ENCODE assay signal across 29 cellular contexts in the genomic region with DNA sequence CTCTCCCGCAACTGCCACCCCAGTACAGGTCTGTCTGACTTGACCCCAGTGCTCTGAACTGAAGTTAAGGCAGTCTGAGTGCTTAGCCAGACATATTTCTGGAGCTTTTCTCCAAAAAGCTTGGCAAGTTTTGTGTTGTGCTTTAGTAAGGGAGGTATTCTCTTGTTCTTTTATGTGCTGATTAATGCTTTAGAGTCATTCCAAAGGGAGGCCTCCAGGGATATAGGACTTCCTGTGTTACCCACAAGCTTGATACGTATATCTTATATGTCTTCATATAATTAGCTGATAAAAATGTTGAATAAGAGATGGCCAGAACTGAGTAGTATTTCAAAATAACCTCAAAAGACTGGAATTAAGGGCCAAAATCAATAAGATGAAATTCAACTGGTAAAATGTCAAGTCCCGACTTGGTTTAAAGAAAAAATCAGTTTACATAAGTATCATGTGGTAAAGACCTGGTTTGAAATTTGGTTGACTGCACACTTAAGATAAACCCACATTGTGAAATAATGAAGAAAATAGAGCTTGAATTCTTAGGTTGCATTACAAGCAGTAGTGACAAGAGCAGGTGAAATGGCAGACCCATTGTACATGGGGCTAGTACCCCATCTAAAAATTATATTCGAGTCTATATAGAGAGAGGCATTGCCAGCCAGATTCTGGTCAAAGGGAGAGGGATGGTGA.
DNase-seq lines count a peak whose midpoint lies in the region; TF ChIP-seq lines count a peak whose summit lies in the region.
"Had no signal": no experiment of that assay in that cellular context is flagged by ENCODE, and none has a peak within 500 bp of the region (broad histone marks: within the 10 kb centered on the region; RNA-seq: fewer than 3 reads in every experiment).

No MANE protein-coding gene starts in this region.

- peaks cover 0 to 6% (median 0%) of the 10 kb centered on the region in 4 donors for H3K4me1 ChIP-seq in tibial nerve
- H3K4me1 ChIP-seq: left lung, prostate gland, upper lobe of right lung had no signal

- peak; percentile 58 for DNase-seq in NCI-H226
- peak; percentile 50 for DNase-seq in astrocyte of the spinal cord (ENCODE audit: low read depth, low spot score)
- DNase-seq in fibroblast of mammary gland (ENCODE audit: low read depth) = peak; percentile 62
- DNase-seq in osteocyte (ENCODE audit: extremely low spot score, unreplicated experiment) = no peak
- DNase-seq in activated CD4-positive, alpha-beta T cell treated with anti-CD3 and anti-CD28 coated beads for 48 hours = no peak
- no peak for DNase-seq in activated CD8-positive, alpha-beta memory T cell treated with anti-CD3 and anti-CD28 coated beads, Interleukin-2, amount 50 U/mL, for 48 hours
- no peak for DNase-seq in tibial nerve (ENCODE audit: low spot score in 2 of 2)
- no peak for DNase-seq in type B pancreatic cell (ENCODE audit: extremely low spot score, unreplicated experiment)
- DNase-seq: activated B cell treated with CpG ODN at 0.5 μM for 24 hours; activated naive CD4-positive, alpha-beta T cell; activated T-cell treated with anti-CD3 and anti-CD28 coated beads, Interleukin-2, amount 50 U/mL, for 4 hours; DMS79; effector memory CD8-positive, alpha-beta T cell; GF-D8; GM23248; left lung; MM.1S; NCI-H1105 treated with DMSO at 0.1 percent for 48 hours; NCI-H187 treated with DMSO at 0.1 percent for 48 hours; NCI-H2171; NCI-H510A; RPMI8226; T-helper 1 cell; upper lobe of right lung had no signal

- peaks cover 12% of the 10 kb centered on the region for H3K4me1 Mint-ChIP-seq in osteocyte (ENCODE audit: unreplicated experiment)
- no peaks in the 10 kb centered on the region for H3K4me1 Mint-ChIP-seq in type B pancreatic cell (ENCODE audit: unreplicated experiment)
- H3K4me1 Mint-ChIP-seq: activated B cell treated with CpG ODN at 0.5 μM for 24 hours; memory B cell; stimulated activated effector memory CD8-positive, alpha-beta T cell treated with anti-CD3 and anti-CD28 coated beads, Interleukin-12 subunit alpha, Interleukin-12 subunit beta, amount 100 ng/mL, for 72 hours had no signal

- H3K9me3 Mint-ChIP-seq in osteocyte (ENCODE audit: unreplicated experiment) = peaks cover 19% of the 10 kb centered on the region
- peaks cover 8% of the 10 kb centered on the region for H3K9me3 Mint-ChIP-seq in type B pancreatic cell
- H3K9me3 Mint-ChIP-seq: activated B cell treated with CpG ODN at 0.5 μM for 24 hours; effector memory CD8-positive, alpha-beta T cell; memory B cell; stimulated activated effector memory CD8-positive, alpha-beta T cell treated with anti-CD3 and anti-CD28 coated beads, Interleukin-12 subunit alpha, Interleukin-12 subunit beta, amount 100 ng/mL, for 72 hours had no signal

- 71 to 72% methylated on average over 4 of the region's 4 CpGs for WGBS in tibial nerve, 2 donors

- TF ChIP-seq CTCF in astrocyte of the spinal cord (IDR thresholded peaks at IDR 0.05; ENCODE audit: low read depth, low read length) (no peak), fibroblast of mammary gland (conservative IDR thresholded peaks at IDR 0.05; ENCODE audit: control insufficient read depth, insufficient read depth, low read depth, low read length) (no peak), osteocyte (IDR thresholded peaks at IDR 0.05) (no peak), tibial nerve (IDR thresholded peaks at IDR 0.05) (no peak), type B pancreatic cell (conservative IDR thresholded peaks at IDR 0.05) (no peak)

- H3K27ac Mint-ChIP-seq in osteocyte (ENCODE audit: unreplicated experiment) (peak overlapping the region; percentile 32), type B pancreatic cell (no peak overlapping the region)
- H3K27ac Mint-ChIP-seq: activated B cell treated with CpG ODN at 0.5 μM for 24 hours; effector memory CD8-positive, alpha-beta T cell; memory B cell; stimulated activated effector memory CD8-positive, alpha-beta T cell treated with anti-CD3 and anti-CD28 coated beads, Interleukin-12 subunit alpha, Interleukin-12 subunit beta, amount 100 ng/mL, for 72 hours had no signal

- in situ Hi-C loops in astrocyte of the spinal cord (cut with HindIII; ENCODE audit: low sequenced_read_pairs) = no loop called here

- no peak for TF ChIP-seq EP300 in tibial nerve (IDR thresholded peaks at IDR 0.05)

- H3K4me3 ChIP-seq in astrocyte of the spinal cord (ENCODE audit: low read depth, low read length) = no peak overlapping the region
- no peak overlapping the region for H3K4me3 ChIP-seq in fibroblast of mammary gland (ENCODE audit: control insufficient read depth, low read depth, low read length)
- H3K4me3 ChIP-seq in tibial nerve = no peak overlapping the region
- H3K4me3 ChIP-seq: cardiac muscle cell, GM23248, left lung, prostate gland, upper lobe of right lung had no signal

- H3K4me3 Mint-ChIP-seq in osteocyte (ENCODE audit: unreplicated experiment) (no peak overlapping the region), type B pancreatic cell (no peak overlapping the region)
- H3K4me3 Mint-ChIP-seq: activated B cell treated with CpG ODN at 0.5 μM for 24 hours; activated T-cell treated with anti-CD3 and anti-CD28 coated beads, Interleukin-2, amount 50 U/mL, for 4 hours; effector memory CD8-positive, alpha-beta T cell; memory B cell; stimulated activated effector memory CD8-positive, alpha-beta T cell treated with anti-CD3 and anti-CD28 coated beads, Interleukin-12 subunit alpha, Interleukin-12 subunit beta, amount 100 ng/mL, for 72 hours had no signal

- H3K27ac ChIP-seq in tibial nerve = no peak overlapping the region
- H3K27ac ChIP-seq: cardiac muscle cell, GM23248, KMS-11, left lung, prostate gland, upper lobe of right lung had no signal

- H3K36me3 ChIP-seq in tibial nerve = no peaks in the 10 kb centered on the region
- H3K36me3 ChIP-seq: cardiac muscle cell, left lung, prostate gland, upper lobe of right lung had no signal

- H3K36me3 Mint-ChIP-seq in osteocyte (ENCODE audit: unreplicated experiment) = peaks cover 6% of the 10 kb centered on the region
- H3K36me3 Mint-ChIP-seq in type B pancreatic cell = no peaks in the 10 kb centered on the region
- H3K36me3 Mint-ChIP-seq: memory B cell; stimulated activated effector memory CD8-positive, alpha-beta T cell treated with anti-CD3 and anti-CD28 coated beads, Interleukin-12 subunit alpha, Interleukin-12 subunit beta, amount 100 ng/mL, for 72 hours had no signal

- H3K27me3 ChIP-seq in tibial nerve = no peaks in the 10 kb centered on the region
- H3K27me3 ChIP-seq: cardiac muscle cell, left lung, upper lobe of right lung had no signal

- H3K27me3 Mint-ChIP-seq in osteocyte (ENCODE audit: unreplicated experiment) (no peaks in the 10 kb centered on the region), type B pancreatic cell (no peaks in the 10 kb centered on the region)
- H3K27me3 Mint-ChIP-seq: activated B cell treated with CpG ODN at 0.5 μM for 24 hours had no signal

- no peaks in the 10 kb centered on the region for H3K9me3 ChIP-seq in tibial nerve
- H3K9me3 ChIP-seq: left lung, prostate gland, upper lobe of right lung had no signal

- TF ChIP-seq POLR2A in tibial nerve (IDR thresholded peaks at IDR 0.05) = no peak

Comparison
In these comparisons a context has a peak if more than half of its experiments do, and no peak if none do; other contexts are left out.
1. DNase-seq: peak in NCI-H226 (single experiment), astrocyte of the spinal cord (single experiment) and fibroblast of mammary gland (single experiment); none in osteocyte (single experiment), activated CD4-positive, alpha-beta T cell treated with anti-CD3 and anti-CD28 coated beads for 48 hours (single experiment), activated CD8-positive, alpha-beta memory T cell treated with anti-CD3 and anti-CD28 coated beads, Interleukin-2, amount 50 U/mL, for 48 hours (single experiment), tibial nerve (0 of 2) and type B pancreatic cell (single experiment).